Comparison of ENCODE assay signal across 17 cellular contexts in the genomic region with DNA sequence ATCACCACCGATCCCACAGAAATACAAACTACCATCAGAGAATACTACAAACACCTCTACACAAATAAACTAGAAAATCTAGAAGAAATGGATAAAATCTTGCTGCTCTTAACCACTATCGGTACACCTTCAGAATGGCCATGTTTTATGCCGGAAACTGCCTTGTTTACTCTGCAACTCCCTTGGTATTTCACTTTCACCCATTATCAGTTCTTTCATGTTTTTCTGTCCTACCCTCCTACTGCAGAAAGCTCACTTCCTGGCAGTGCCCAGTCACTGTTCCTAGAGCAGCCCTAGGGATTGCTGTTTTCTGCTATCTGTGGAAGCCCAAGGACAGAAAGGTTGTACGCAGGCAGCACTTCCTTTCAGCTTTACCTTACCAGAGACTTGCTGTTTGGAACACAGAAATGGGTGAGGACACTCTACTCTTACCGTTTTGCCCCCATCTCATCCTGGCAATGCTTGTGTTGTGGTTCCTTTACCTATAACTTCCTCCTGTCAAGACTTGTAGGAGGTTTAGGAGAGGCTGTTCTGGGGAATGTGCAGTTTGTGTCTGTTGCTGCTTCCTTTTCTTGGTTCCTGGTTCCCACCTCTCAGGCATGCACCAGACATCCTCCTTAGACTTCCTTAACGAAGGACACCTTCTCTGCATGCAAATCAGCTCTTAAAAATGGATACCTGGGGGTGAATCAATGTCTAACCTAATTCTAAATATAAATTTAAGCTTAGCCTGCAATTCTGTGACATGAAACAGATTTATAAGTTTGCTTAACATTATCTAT.
DNase-seq lines count a peak whose midpoint lies in the region; ATAC-seq and TF ChIP-seq lines count a peak whose summit lies in the region.
"Had no signal": no experiment of that assay in that cellular context is flagged by ENCODE, and none has a peak within 500 bp of the region (broad histone marks: within the 10 kb centered on the region; RNA-seq: fewer than 3 reads in every experiment).

No MANE protein-coding gene starts in this region.

- no peak for TF ChIP-seq CTCF in Loucy (conservative IDR thresholded peaks at IDR 0.05; ENCODE audit: low read length)
- no peak for TF ChIP-seq CTCF in upper lobe of right lung (IDR thresholded peaks at IDR 0.05)
- TF ChIP-seq CTCF in Calu3 (IDR thresholded peaks at IDR 0.05; ENCODE audit: unreplicated experiment) = no peak

- no peak for DNase-seq in NCI-H1436 (lab: John Stamatoyannopoulos, UW)
- no peak for DNase-seq in upper lobe of right lung
- no peak for DNase-seq in NCI-H2107 treated with DMSO at 0.1 percent for 48 hours (lab: John Stamatoyannopoulos, UW; ENCODE audit: unreplicated experiment)
- DNase-seq in Calu3 = no peak
- DNase-seq: activated CD4-positive, alpha-beta T cell treated with anti-CD3 and anti-CD28 coated beads for 36 hours; activated effector memory CD4-positive, alpha-beta T cell treated with anti-CD3 and anti-CD28 coated beads, Interleukin-2, amount 50 U/mL, for 16 hours; adrenal gland; dermis blood vessel endothelial cell; erythroblast; gastrocnemius medialis; left cardiac atrium; NCI-H1105; NCI-H526 treated with DMSO at 0.1 percent for 48 hours had no signal

- H3K4me3 Mint-ChIP-seq in Calu3 (ENCODE audit: low read depth, unreplicated experiment) = no peak overlapping the region
- H3K4me3 Mint-ChIP-seq: activated CD4-positive, alpha-beta T cell treated with anti-CD3 and anti-CD28 coated beads for 36 hours; mesothelial cell of epicardium had no signal

- no peak overlapping the region for H3K27ac ChIP-seq in upper lobe of right lung
- H3K27ac ChIP-seq: adrenal gland, gastrocnemius medialis had no signal

- CTCF ChIA-PET in Calu3 (lab: Charles Lee) = no interaction called here

- H3K36me3 ChIP-seq in Loucy (ENCODE audit: insufficient read depth, low read length) (no peaks in the 10 kb centered on the region), upper lobe of right lung (no peaks in the 10 kb centered on the region)
- H3K36me3 ChIP-seq: adrenal gland, gastrocnemius medialis had no signal

- no peaks in the 10 kb centered on the region for H3K36me3 Mint-ChIP-seq in Calu3 (ENCODE audit: insufficient read depth, unreplicated experiment)
- H3K36me3 Mint-ChIP-seq: mesothelial cell of epicardium had no signal

- H3K27me3 Mint-ChIP-seq in Calu3 (ENCODE audit: unreplicated experiment) = no peaks in the 10 kb centered on the region
- H3K27me3 Mint-ChIP-seq: activated CD4-positive, alpha-beta T cell treated with anti-CD3 and anti-CD28 coated beads for 36 hours had no signal

- H3K27me3 ChIP-seq in Loucy (ENCODE audit: insufficient read depth, low read length, poor library complexity, severe bottlenecking) (no peaks in the 10 kb centered on the region), upper lobe of right lung (no peaks in the 10 kb centered on the region)
- H3K27me3 ChIP-seq: adrenal gland, gastrocnemius medialis had no signal

- intact Hi-C loops in upper lobe of right lung (cut with DNase I) (no loop called here), Calu3 (cut with micrococcal nuclease; ENCODE audit: unreplicated experiment) (no loop called here)

- no peak overlapping the region for H3K4me2 ChIP-seq in Loucy (ENCODE audit: low read depth, low read length, poor library complexity, severe bottlenecking)

- H2AFZ ChIP-seq in Loucy (ENCODE audit: low read length) = peak overlapping the region; percentile 64

- H3K9me2 ChIP-seq in Loucy (replicated peaks; ENCODE audit: low read depth, low read length) = no peaks in the 10 kb centered on the region

- H3K27ac Mint-ChIP-seq in Calu3 (ENCODE audit: unreplicated experiment) = no peak overlapping the region
- H3K27ac Mint-ChIP-seq: activated CD4-positive, alpha-beta T cell treated with anti-CD3 and anti-CD28 coated beads for 36 hours; mesothelial cell of epicardium had no signal

- peak; percentile 80 for ATAC-seq in GM19324 (IDR thresholded peaks at IDR 0.05; ENCODE audit: low FRiP score, unreplicated experiment)
- ATAC-seq in HG02763 (IDR thresholded peaks at IDR 0.05; ENCODE audit: unreplicated experiment) = peak; percentile 45
- ATAC-seq in upper lobe of right lung = no peak
- ATAC-seq: activated CD4-positive, alpha-beta T cell treated with anti-CD3 and anti-CD28 coated beads for 36 hours; gastrocnemius medialis; left cardiac atrium had no signal

- H3K4me1 Mint-ChIP-seq in Calu3 (ENCODE audit: low read depth, unreplicated experiment) = no peaks in the 10 kb centered on the region
- H3K4me1 Mint-ChIP-seq: activated CD4-positive, alpha-beta T cell treated with anti-CD3 and anti-CD28 coated beads for 36 hours; mesothelial cell of epicardium had no signal

- H3K9me3 ChIP-seq in Loucy (ENCODE audit: insufficient read depth, low read depth, low read length) = no peaks in the 10 kb centered on the region
- H3K9me3 ChIP-seq in upper lobe of right lung = no peaks in the 10 kb centered on the region
- H3K9me3 ChIP-seq: adrenal gland, gastrocnemius medialis had no signal

- H3F3A ChIP-seq in Loucy (ENCODE audit: low read depth) = no peaks in the 10 kb centered on the region

- no TSS peak for BruUV-seq in Calu3 (replicated peaks; lab: Mats Ljungman, UMichigan)

- H3K79me2 ChIP-seq in Loucy (ENCODE audit: insufficient read depth, low read length) = no peaks in the 10 kb centered on the region

- H3K9ac ChIP-seq in Loucy (ENCODE audit: low read depth, low read length, poor library complexity, severe bottlenecking) = no peak overlapping the region

- peaks cover 2% of the 10 kb centered on the region for H3K9me3 Mint-ChIP-seq in Calu3 (ENCODE audit: low read depth, unreplicated experiment)

- H3K4me1 ChIP-seq in Loucy (ENCODE audit: insufficient read depth, low read length, poor library complexity, severe bottlenecking) (no peaks in the 10 kb centered on the region), upper lobe of right lung (no peaks in the 10 kb centered on the region)
- H3K4me1 ChIP-seq: adrenal gland, gastrocnemius medialis had no signal

- H3K4me3 ChIP-seq in Loucy (ENCODE audit: low read length, poor library complexity, severe bottlenecking) = no peak overlapping the region
- no peak overlapping the region for H3K4me3 ChIP-seq in upper lobe of right lung
- H3K4me3 ChIP-seq: adrenal gland, gastrocnemius medialis had no signal

- H4K20me1 ChIP-seq in Loucy (ENCODE audit: insufficient read depth, low read length, poor library complexity, severe bottlenecking) = no peaks in the 10 kb centered on the region
